Comparison of ENCODE assay signal across 1 cellular context in genomic region chr7:32936686-32937085, GRCh38.
TF ChIP-seq lines count a peak whose summit lies in the region.

No MANE protein-coding gene starts in this region.

TF ChIP-seq in IMR-90, 13 proteins besides CTCF, POLR2A, EP300 and RAD21:
- no peak for TF ChIP-seq MAZ (IDR thresholded peaks at IDR 0.05; ENCODE audit: borderline replicate concordance, low read depth, low read length)
- TF ChIP-seq SMC3 (IDR thresholded peaks at IDR 0.05; ENCODE audit: low read depth, low read length) = no peak
- TF ChIP-seq MXI1 (IDR thresholded peaks at IDR 0.05; ENCODE audit: borderline replicate concordance, low read depth, low read length) = no peak
- TF ChIP-seq CEBPB (IDR thresholded peaks at IDR 0.05; ENCODE audit: low read depth, low read length) = no peak
- no peak for TF ChIP-seq USF2 (IDR thresholded peaks at IDR 0.05; ENCODE audit: low read depth, low read length)
- no peak for TF ChIP-seq MAFK (IDR thresholded peaks at IDR 0.05; ENCODE audit: low read depth, low read length)
- TF ChIP-seq RFX5 (IDR thresholded peaks at IDR 0.05; ENCODE audit: low read depth, low read length) = no peak
- TF ChIP-seq ELK1 (IDR thresholded peaks at IDR 0.05; ENCODE audit: borderline replicate concordance, low read depth, low read length) = no peak
- no peak for TF ChIP-seq FOS (IDR thresholded peaks at IDR 0.05; ENCODE audit: low read depth, low read length)
- no peak for TF ChIP-seq RCOR1 (IDR thresholded peaks at IDR 0.05; ENCODE audit: insufficient replicate concordance, low read length)
- TF ChIP-seq BHLHE40 (IDR thresholded peaks at IDR 0.05; ENCODE audit: low read depth, low read length) = no peak
- no peak for TF ChIP-seq CHD1 (IDR thresholded peaks at IDR 0.05; ENCODE audit: low read depth, low read length)
TF ChIP-seq in IMR-90: peak in this region for 0.
